17 cellular contexts compared by ENCODE assay signal in the genomic region with DNA sequence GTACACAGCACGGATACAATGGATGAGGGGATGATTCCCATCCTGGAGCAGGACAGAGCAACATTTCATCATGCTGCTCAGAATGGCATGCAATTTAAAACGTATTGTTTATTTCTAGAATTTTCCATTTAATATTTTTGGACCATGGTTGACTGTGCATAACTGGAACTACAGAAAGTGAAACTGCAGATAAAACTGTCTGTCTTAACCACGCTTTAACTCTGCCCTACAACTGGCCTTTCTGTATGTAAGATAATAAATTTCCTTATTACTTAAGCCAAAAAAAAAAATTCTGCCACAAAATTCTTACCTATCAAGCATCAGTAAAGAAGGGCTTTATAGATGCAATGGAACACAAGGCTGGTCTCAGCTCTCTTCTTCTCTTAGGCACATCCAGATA. TPM values are rescaled to one million over a fixed set of nuclear protein-coding genes. Genes with fewer than 3 reads are reported as not detected.
A peak's percentile ranks its signal among the peaks of the same experiment; 100 is the strongest.
DNase-seq lines count a peak whose midpoint lies in the region; ATAC-seq and TF ChIP-seq lines count a peak whose summit lies in the region.
"Had no signal": no experiment of that assay in that cellular context is flagged by ENCODE, and none has a peak within 500 bp of the region (broad histone marks: within the 10 kb centered on the region; RNA-seq: fewer than 3 reads in every experiment).

No MANE protein-coding gene starts in this region.

- no peaks in the 10 kb centered on the region for H3K27me3 Mint-ChIP-seq in activated B cell treated with CpG ODN at 0.5 μM for 24 hours
- H3K27me3 Mint-ChIP-seq: CD4-positive, alpha-beta memory T cell had no signal

- peaks cover 0 to 39% (median 0%) of the 10 kb centered on the region in 11 experiments; a peak in 4 of 22 replicates for H4K20me1 ChIP-seq in BLaER1 treated with 17β-estradiol and CSF1 and Interleukin-3, amounts not matched to agents 10 nM and 100 nM
- H4K20me1 ChIP-seq in KMS-11 (ENCODE audit: insufficient read depth): no peaks in the 10 kb centered on the region

- ATAC-seq in activated B cell treated with CpG ODN at 0.5 μM for 24 hours (ENCODE audit: low read depth) (no peak), GM21619 (IDR thresholded peaks at IDR 0.05; ENCODE audit: unreplicated experiment) (no peak), HG03457 (IDR thresholded peaks at IDR 0.05; ENCODE audit: unreplicated experiment) (no peak)

- H3K4me3 Mint-ChIP-seq in activated B cell treated with CpG ODN at 0.5 μM for 24 hours: no peak overlapping the region
- H3K4me3 Mint-ChIP-seq: CD4-positive, alpha-beta memory T cell; H9 had no signal

- H3K9me3 Mint-ChIP-seq in activated B cell treated with CpG ODN at 0.5 μM for 24 hours: no peaks in the 10 kb centered on the region
- H3K9me3 Mint-ChIP-seq: CD4-positive, alpha-beta memory T cell had no signal

- peaks cover 13% of the 10 kb centered on the region for H3K4me1 Mint-ChIP-seq in activated B cell treated with CpG ODN at 0.5 μM for 24 hours
- H3K4me1 Mint-ChIP-seq: H9 had no signal

- H3K4me3 ChIP-seq in BLaER1 treated with 17β-estradiol and CSF1 and Interleukin-3, amounts not matched to agents 10 nM and 100 nM: no peak overlapping the region
- no peak overlapping the region for H3K4me3 ChIP-seq in KMS-11 (IDR thresholded peaks at IDR 0.05; ENCODE audit: insufficient read depth, low read depth, low read length)

- H3K4me2 ChIP-seq in BLaER1 treated with 17β-estradiol and CSF1 and Interleukin-3, amounts not matched to agents 10 nM and 100 nM: peak overlapping the region in 7 of 11 experiments; percentile 5 to 44 (median 26); a peak in 11 of 22 replicates
- peak overlapping the region; percentile 99 for H3K4me2 ChIP-seq in KMS-11

- intact Hi-C loops in activated B cell treated with CpG ODN at 0.5 μM for 24 hours (cut with micrococcal nuclease): no loop called here

- no peaks in the 10 kb centered on the region for H3K9me3 ChIP-seq in BLaER1 treated with 17β-estradiol and CSF1 and Interleukin-3, amounts not matched to agents 10 nM and 100 nM (replicated peaks in 1 of 11)

- peak overlapping the region; percentile 76 for H3K27ac Mint-ChIP-seq in activated B cell treated with CpG ODN at 0.5 μM for 24 hours
- H3K27ac Mint-ChIP-seq: H9 had no signal

- H3K27me3 ChIP-seq in BLaER1 treated with 17β-estradiol and CSF1 and Interleukin-3, amounts not matched to agents 10 nM and 100 nM: no peaks in the 10 kb centered on the region
- H3K27me3 ChIP-seq in KMS-11 (ENCODE audit: insufficient read depth, low read depth): no peaks in the 10 kb centered on the region

- peaks cover 22 to 89% (median 45%) of the 10 kb centered on the region in 11 experiments; a peak in 20 of 22 replicates for H3K36me3 ChIP-seq in BLaER1 treated with 17β-estradiol and CSF1 and Interleukin-3, amounts not matched to agents 10 nM and 100 nM
- no peaks in the 10 kb centered on the region for H3K36me3 ChIP-seq in KMS-11 (ENCODE audit: insufficient read depth)

- DNase-seq in activated B cell treated with CpG ODN at 0.5 μM for 24 hours (no peak), iris pigment epithelial cell (ENCODE audit: low read depth) (peak; percentile 29), DMS 273 treated with DMSO at 0.1 percent for 48 hours (lab: John Stamatoyannopoulos, UW) (no peak)
- no peak for DNase-seq in activated naive CD4-positive, alpha-beta T cell (lab: John Stamatoyannopoulos, UW)
- DNase-seq: CD4-positive, alpha-beta memory T cell; GF-D8; H9; IMR-90; NCI-H1436 treated with DMSO at 0.1 percent for 48 hours; NCI-H2081 treated with DMSO at 0.1 percent for 48 hours; NCI-H226; NCI-H69; SHP77 treated with DMSO at 0.1 percent for 48 hours had no signal

- no peaks in the 10 kb centered on the region; the same call in 1 of the 2 replicates for H3K79me2 ChIP-seq in KMS-11 (ENCODE audit: insufficient read depth, low read depth)

- no peak overlapping the region for H3K9ac ChIP-seq in BLaER1 treated with 17β-estradiol and CSF1 and Interleukin-3, amounts not matched to agents 10 nM and 100 nM
- H3K9ac ChIP-seq in KMS-11: peak overlapping the region; percentile 45; the same call in 1 of the 2 replicates

- peaks cover 0 to 24% (median 14%) of the 10 kb centered on the region in 10 experiments; a peak in 17 of 20 replicates for H3K4me1 ChIP-seq in BLaER1 treated with 17β-estradiol and CSF1 and Interleukin-3, amounts not matched to agents 10 nM and 100 nM
- H3K4me1 ChIP-seq in KMS-11 (ENCODE audit: low read depth, poor library complexity, severe bottlenecking): peaks cover 82% of the 10 kb centered on the region

- POLR2A ChIA-PET in activated B cell treated with CpG ODN at 0.5 μM for 24 hours (lab: Charles Lee): no interaction called here

- H3K36me3 Mint-ChIP-seq in activated B cell treated with CpG ODN at 0.5 μM for 24 hours (ENCODE audit: low read depth): peaks cover 42% of the 10 kb centered on the region

- TF ChIP-seq CTCF in KMS-11 (conservative IDR thresholded peaks at IDR 0.05; ENCODE audit: low read depth, low read length) (no peak), activated B cell treated with CpG ODN at 0.5 μM for 24 hours (IDR thresholded peaks at IDR 0.05) (no peak)

- no peak overlapping the region for H3K27ac ChIP-seq in BLaER1 treated with 17β-estradiol and CSF1 and Interleukin-3, amounts not matched to agents 10 nM and 100 nM
- H3K27ac ChIP-seq in KMS-11: peak overlapping the region; percentile 77

- no peak overlapping the region for H2AFZ ChIP-seq in KMS-11 (ENCODE audit: low read depth)

- CTCF ChIA-PET in activated B cell treated with CpG ODN at 0.5 μM for 24 hours (lab: Charles Lee): interaction anchor here (2.1 kb wide), 1 partner anchor 14 kb away, joined by 18 read pairs; no protein-coding TSS in a partner anchor

RNA-seq across cellular contexts. Expression of a gene that starts 33.3 kb away (rescaled TPM):
- 31.8 and 36.4 TPM in 2 replicates for total RNA-seq in activated B cell treated with CpG ODN at 0.5 μM for 24 hours

RNA-seq across cellular contexts. Expression of a gene that starts 45.8 kb away (rescaled TPM):
- total RNA-seq in activated B cell treated with CpG ODN at 0.5 μM for 24 hours: 4.5 and 4.8 TPM in 2 replicates

RNA-seq across cellular contexts. Expression of a gene that starts 52.3 kb away (rescaled TPM):
- total RNA-seq in activated B cell treated with CpG ODN at 0.5 μM for 24 hours: not detected in 2 replicates
